ENCODE assay signal across 1 cellular context in the genomic region with DNA sequence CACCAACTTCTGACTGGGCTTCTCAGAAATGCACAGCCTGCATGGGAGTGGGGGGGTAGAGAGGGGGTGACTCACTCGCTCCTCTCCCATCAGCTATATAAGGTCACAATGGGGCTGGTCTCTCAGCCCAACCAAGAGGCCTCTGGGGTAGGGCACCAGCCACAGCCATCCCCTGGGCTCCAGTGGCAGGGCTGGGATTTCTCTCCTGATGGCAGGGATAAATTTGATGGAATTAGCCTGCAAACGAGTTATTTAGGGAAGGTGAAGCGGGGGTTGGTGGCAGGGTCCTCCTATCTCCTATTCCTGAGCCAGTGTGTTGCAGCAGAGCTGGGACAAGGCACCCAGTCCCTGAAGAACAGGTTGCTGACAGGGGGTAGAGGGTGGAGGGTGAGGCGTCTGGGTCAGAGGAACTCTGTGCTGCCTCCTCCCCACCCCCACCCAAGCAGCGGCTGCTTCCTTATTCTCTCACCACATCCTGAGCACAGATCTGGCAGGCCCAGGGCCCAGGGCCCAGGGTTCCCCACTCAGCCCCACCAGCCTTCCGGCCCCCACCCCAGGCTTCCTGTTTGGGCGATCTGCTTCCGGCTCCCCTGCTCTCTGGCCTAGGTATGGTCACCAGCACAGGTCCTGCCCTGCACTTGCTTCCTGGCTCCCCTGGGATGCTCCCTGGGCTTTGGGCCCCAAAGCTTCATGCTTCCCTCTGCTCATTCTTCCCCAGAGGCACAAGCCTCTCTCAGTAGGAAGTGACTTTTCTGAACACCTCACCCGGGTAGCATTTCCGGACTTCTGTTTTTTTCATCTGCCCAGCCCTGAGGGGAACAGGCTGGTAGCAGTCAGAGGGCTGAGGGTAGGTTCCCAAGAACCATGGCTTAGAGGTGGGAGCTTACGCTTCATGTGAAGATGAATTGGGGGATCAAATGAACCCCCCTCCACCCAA.
A peak's percentile ranks its signal among the peaks of the same experiment; 100 is the strongest.
TF ChIP-seq lines count a peak whose summit lies in the region.

No MANE protein-coding gene starts in this region.

TF ChIP-seq in GM12878, 131 proteins besides CTCF, POLR2A, EP300 and RAD21 (continued from another document):
- TF ChIP-seq E2F4 (IDR thresholded peaks at IDR 0.05; ENCODE audit: low read depth, low read length) = 0 out of 2 replicates have a peak, but pooled peaks have one; percentile 12
- TF ChIP-seq, protein P1, sequence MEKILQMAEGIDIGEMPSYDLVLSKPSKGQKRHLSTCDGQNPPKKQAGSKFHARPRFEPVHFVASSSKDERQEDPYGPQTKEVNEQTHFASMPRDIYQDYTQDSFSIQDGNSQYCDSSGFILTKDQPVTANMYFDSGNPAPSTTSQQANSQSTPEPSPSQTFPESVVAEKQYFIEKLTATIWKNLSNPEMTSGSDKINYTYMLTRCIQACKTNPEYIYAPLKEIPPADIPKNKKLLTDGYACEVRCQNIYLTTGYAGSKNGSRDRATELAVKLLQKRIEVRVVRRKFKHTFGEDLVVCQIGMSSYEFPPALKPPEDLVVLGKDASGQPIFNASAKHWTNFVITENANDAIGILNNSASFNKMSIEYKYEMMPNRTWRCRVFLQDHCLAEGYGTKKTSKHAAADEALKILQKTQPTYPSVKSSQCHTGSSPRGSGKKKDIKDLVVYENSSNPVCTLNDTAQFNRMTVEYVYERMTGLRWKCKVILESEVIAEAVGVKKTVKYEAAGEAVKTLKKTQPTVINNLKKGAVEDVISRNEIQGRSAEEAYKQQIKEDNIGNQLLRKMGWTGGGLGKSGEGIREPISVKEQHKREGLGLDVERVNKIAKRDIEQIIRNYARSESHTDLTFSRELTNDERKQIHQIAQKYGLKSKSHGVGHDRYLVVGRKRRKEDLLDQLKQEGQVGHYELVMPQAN (conservative IDR thresholded peaks at IDR 0.05) = peak; percentile 68
- TF ChIP-seq FOXK2 (IDR thresholded peaks at IDR 0.05) = 0 out of 2 replicates have a peak, but pooled peaks have one; percentile 12
- no peak for TF ChIP-seq ZNF24 (IDR thresholded peaks at IDR 0.05)
- TF ChIP-seq, protein P2, sequence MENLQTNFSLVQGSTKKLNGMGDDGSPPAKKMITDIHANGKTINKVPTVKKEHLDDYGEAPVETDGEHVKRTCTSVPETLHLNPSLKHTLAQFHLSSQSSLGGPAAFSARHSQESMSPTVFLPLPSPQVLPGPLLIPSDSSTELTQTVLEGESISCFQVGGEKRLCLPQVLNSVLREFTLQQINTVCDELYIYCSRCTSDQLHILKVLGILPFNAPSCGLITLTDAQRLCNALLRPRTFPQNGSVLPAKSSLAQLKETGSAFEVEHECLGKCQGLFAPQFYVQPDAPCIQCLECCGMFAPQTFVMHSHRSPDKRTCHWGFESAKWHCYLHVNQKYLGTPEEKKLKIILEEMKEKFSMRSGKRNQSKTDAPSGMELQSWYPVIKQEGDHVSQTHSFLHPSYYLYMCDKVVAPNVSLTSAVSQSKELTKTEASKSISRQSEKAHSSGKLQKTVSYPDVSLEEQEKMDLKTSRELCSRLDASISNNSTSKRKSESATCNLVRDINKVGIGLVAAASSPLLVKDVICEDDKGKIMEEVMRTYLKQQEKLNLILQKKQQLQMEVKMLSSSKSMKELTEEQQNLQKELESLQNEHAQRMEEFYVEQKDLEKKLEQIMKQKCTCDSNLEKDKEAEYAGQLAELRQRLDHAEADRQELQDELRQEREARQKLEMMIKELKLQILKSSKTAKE (IDR thresholded peaks at IDR 0.05; ENCODE audit: low read depth, poor library complexity, severe bottlenecking) = no peak
- TF ChIP-seq RB1 (IDR thresholded peaks at IDR 0.05; ENCODE audit: borderline replicate concordance) = peak; percentile 20; the same call in 1 of the 2 replicates
- TF ChIP-seq MTA3 (IDR thresholded peaks at IDR 0.05; ENCODE audit: borderline replicate concordance, low read length) = no peak
- 0 out of 2 replicates have a peak, but pooled peaks have one; percentile 40 for TF ChIP-seq ZNF207 (IDR thresholded peaks at IDR 0.05; ENCODE audit: borderline replicate concordance)
- TF ChIP-seq ZNF274 (IDR thresholded peaks at IDR 0.05; ENCODE audit: insufficient read depth, insufficient read length) = no peak
- TF ChIP-seq RBBP5 (conservative IDR thresholded peaks at IDR 0.05) = no peak
- TF ChIP-seq POLR2AphosphoS5 (IDR thresholded peaks at IDR 0.05; ENCODE audit: low read length) = peak; percentile 82
- peak; percentile 65 to 74 for TF ChIP-seq IKZF2 (IDR thresholded peaks at IDR 0.05)
- no peak for TF ChIP-seq FOXM1 (IDR thresholded peaks at IDR 0.05; ENCODE audit: low read depth, low read length)
- TF ChIP-seq, protein P3, sequence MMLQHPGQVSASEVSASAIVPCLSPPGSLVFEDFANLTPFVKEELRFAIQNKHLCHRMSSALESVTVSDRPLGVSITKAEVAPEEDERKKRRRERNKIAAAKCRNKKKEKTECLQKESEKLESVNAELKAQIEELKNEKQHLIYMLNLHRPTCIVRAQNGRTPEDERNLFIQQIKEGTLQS (IDR thresholded peaks at IDR 0.05; ENCODE audit: borderline replicate concordance, extremely low read depth, low read depth, low read length) = no peak
- TF ChIP-seq SMAD1 (IDR thresholded peaks at IDR 0.05; ENCODE audit: low read depth, partially characterized antibody) = no peak
- TF ChIP-seq ATF7 (IDR thresholded peaks at IDR 0.05; ENCODE audit: low read depth) = peak; percentile 75
- no peak for TF ChIP-seq PAX8 (IDR thresholded peaks at IDR 0.05)
- no peak for TF ChIP-seq JUND (IDR thresholded peaks at IDR 0.05; ENCODE audit: low read depth, low read length)
- TF ChIP-seq GABPA (IDR thresholded peaks at IDR 0.05; ENCODE audit: low read depth) = no peak
- no peak for TF ChIP-seq SUZ12 (IDR thresholded peaks at IDR 0.05; ENCODE audit: unreplicated experiment)
- no peak for TF ChIP-seq NFXL1 (IDR thresholded peaks at IDR 0.05; ENCODE audit: borderline replicate concordance)
- TF ChIP-seq KAT2A (conservative IDR thresholded peaks at IDR 0.05; ENCODE audit: control insufficient read depth, low read depth, low read length) = no peak
- TF ChIP-seq MEF2A (IDR thresholded peaks at IDR 0.05; ENCODE audit: insufficient read depth, low read depth, low read length) = 0 out of 2 replicates have a peak, but pooled peaks have one; percentile 16
- peak; percentile 67 to 74 for TF ChIP-seq SRF (IDR thresholded peaks at IDR 0.05; ENCODE audit: low read depth in 2 of 2, low read length in 2 of 2)
- TF ChIP-seq CREM (IDR thresholded peaks at IDR 0.05; ENCODE audit: low read depth) = no peak
- no peak; the same call in 1 of the 2 replicates for TF ChIP-seq JUNB (IDR thresholded peaks at IDR 0.05)
- TF ChIP-seq IRF4 (IDR thresholded peaks at IDR 0.05; ENCODE audit: low read depth, low read length) = peak; percentile 50; the same call in 1 of the 2 replicates
- TF ChIP-seq, protein P4, sequence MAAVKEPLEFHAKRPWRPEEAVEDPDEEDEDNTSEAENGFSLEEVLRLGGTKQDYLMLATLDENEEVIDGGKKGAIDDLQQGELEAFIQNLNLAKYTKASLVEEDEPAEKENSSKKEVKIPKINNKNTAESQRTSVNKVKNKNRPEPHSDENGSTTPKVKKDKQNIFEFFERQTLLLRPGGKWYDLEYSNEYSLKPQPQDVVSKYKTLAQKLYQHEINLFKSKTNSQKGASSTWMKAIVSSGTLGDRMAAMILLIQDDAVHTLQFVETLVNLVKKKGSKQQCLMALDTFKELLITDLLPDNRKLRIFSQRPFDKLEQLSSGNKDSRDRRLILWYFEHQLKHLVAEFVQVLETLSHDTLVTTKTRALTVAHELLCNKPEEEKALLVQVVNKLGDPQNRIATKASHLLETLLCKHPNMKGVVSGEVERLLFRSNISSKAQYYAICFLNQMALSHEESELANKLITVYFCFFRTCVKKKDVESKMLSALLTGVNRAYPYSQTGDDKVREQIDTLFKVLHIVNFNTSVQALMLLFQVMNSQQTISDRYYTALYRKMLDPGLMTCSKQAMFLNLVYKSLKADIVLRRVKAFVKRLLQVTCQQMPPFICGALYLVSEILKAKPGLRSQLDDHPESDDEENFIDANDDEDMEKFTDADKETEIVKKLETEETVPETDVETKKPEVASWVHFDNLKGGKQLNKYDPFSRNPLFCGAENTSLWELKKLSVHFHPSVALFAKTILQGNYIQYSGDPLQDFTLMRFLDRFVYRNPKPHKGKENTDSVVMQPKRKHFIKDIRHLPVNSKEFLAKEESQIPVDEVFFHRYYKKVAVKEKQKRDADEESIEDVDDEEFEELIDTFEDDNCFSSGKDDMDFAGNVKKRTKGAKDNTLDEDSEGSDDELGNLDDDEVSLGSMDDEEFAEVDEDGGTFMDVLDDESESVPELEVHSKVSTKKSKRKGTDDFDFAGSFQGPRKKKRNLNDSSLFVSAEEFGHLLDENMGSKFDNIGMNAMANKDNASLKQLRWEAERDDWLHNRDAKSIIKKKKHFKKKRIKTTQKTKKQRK (IDR thresholded peaks at IDR 0.05; ENCODE audit: low read depth, low read length) = no peak
- TF ChIP-seq RELA (IDR thresholded peaks at IDR 0.05; ENCODE audit: borderline replicate concordance, partially characterized antibody) = no peak
- TF ChIP-seq KDM1A (IDR thresholded peaks at IDR 0.05; ENCODE audit: borderline replicate concordance) = no peak
- no peak for TF ChIP-seq ZNF622 (IDR thresholded peaks at IDR 0.05)
